Comparison of ENCODE assay signal across 8 cellular contexts in genomic region chr19:15628236-15629002, GRCh38. TPM values are rescaled to one million over a fixed set of nuclear protein-coding genes. Genes with fewer than 3 reads are reported as not detected.
"Had no signal": no experiment of that assay in that cellular context is flagged by ENCODE, and none has a peak within 500 bp of the region (broad histone marks: within the 10 kb centered on the region; RNA-seq: fewer than 3 reads in every experiment).

No MANE protein-coding gene starts in this region.

- H2AFZ ChIP-seq: PC-9 had no signal

- H3K27ac ChIP-seq: cardiac muscle cell, PC-9, RWPE1 had no signal

- H3K36me3 ChIP-seq: cardiac muscle cell had no signal

- H3K27me3 ChIP-seq: cardiac muscle cell had no signal

- DNase-seq: amniotic stem cell, NCI-H1436 treated with DMSO at 0.1 percent for 48 hours, NCI-H2171, SIG-M5 had no signal

- H3K4me3 ChIP-seq: cardiac muscle cell, PC-9 had no signal

RNA-seq across cellular contexts. Expression of gene CYP4F3, which starts 12.3 kb away (rescaled TPM):
- polyA plus RNA-seq: aorta, cardiac muscle cell had no signal

RNA-seq across cellular contexts. Expression of gene CYP4F8, which starts 13.4 kb away (rescaled TPM):
- polyA plus RNA-seq: aorta, cardiac muscle cell had no signal

RNA-seq across cellular contexts. Expression of gene CYP4F12, which starts 44.5 kb away (rescaled TPM):
- polyA plus RNA-seq: cardiac muscle cell had no signal
